16 cellular contexts compared by ENCODE assay signal in the genomic region with DNA sequence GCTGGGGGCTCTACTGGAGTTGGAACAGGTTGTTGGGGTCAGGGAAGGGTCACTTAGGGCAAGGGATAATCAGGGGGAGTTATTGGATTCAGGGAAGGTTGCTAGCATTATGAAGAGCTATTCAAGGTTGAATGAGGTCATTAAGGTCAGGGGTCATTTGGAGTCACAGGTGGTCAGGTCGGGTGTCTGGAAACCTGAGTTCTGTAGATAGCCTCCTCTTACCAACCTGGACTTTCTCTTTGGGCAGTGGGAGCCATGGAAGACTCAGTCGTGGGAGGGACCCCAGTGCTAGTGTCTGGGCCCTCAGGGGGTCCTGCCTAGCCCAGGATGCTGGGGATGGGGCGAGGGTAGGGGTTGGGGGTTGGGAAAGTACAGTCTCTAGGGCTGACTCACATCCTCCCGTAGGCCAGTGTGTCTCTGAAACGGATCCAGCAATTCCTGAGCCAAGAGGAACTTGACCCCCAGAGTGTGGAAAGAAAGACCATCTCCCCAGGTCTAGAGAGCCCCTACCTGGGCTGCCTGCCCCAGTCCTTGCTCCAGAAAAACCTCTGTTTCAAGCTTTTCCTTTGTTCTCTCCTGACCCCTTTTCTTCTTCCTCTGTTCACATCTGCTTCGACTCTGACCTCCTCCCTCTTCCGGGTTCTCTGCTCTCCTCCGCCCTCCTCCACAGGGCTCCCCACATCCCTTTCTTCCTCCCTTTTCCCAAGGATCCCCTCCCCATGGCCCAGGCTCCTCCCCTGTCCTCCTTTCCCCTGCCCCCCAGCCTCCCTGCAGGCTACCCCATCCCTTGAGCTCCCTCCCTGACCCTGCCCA. TPM values are rescaled to one million over a fixed set of nuclear protein-coding genes. Genes with fewer than 3 reads are reported as not detected.
DNase-seq lines count a peak whose midpoint lies in the region; ATAC-seq and TF ChIP-seq lines count a peak whose summit lies in the region.
"Had no signal": no experiment of that assay in that cellular context is flagged by ENCODE, and none has a peak within 500 bp of the region (broad histone marks: within the 10 kb centered on the region; RNA-seq: fewer than 3 reads in every experiment).

No MANE protein-coding gene starts in this region.

- H3K27me3 ChIP-seq in neuronal stem cell (ENCODE audit: control insufficient read depth in 3 of 3, insufficient read depth in 3 of 3, low read depth in 1 of 3, low read length in 3 of 3): peaks cover 0 to 15% (median 0%) of the 10 kb centered on the region in 3 experiments
- H3K27me3 ChIP-seq: cardiac muscle cell, transverse colon had no signal

- no peaks in the 10 kb centered on the region for H3K36me3 ChIP-seq in neuronal stem cell (replicated peaks in 1 of 2; ENCODE audit: control insufficient read depth in 2 of 2, insufficient read depth in 2 of 2, low read length in 2 of 2)
- H3K36me3 ChIP-seq: cardiac muscle cell, transverse colon had no signal

- no peaks in the 10 kb centered on the region for H3K9me3 Mint-ChIP-seq in stimulated activated naive B cell treated with anti-CD40 and anti-IgM and Interleukin-4, amounts not matched to agents 10 μg/mL and 1 μg/mL and 100 μg/mL, for 72 hours
- H3K9me3 Mint-ChIP-seq: activated T-cell treated with anti-CD3 and anti-CD28 coated beads, Interleukin-2, amount 50 U/mL, for 24 hours had no signal

- H3K4ac ChIP-seq in neuronal stem cell (ENCODE audit: low read length): no peak overlapping the region

- no peak for TF ChIP-seq POLR2A in erythroblast (IDR thresholded peaks at IDR 0.05; ENCODE audit: low read length)

- no peak overlapping the region for H3K9ac ChIP-seq in neuronal stem cell (ENCODE audit: low read depth, low read length, poor library complexity)

- no CpG with 5 or more reads among the region's 8 CpGs for WGBS in neuronal stem cell (ENCODE audit: extremely low coverage in 2 of 2, insufficient read length in 2 of 2, insufficient replicate concordance in 1 of 2), 2 donors

- H3K23ac ChIP-seq in neuronal stem cell (ENCODE audit: low read depth, low read length, poor library complexity): peak overlapping the region; percentile 17

- no peak overlapping the region for H3K4me3 ChIP-seq in neuronal stem cell (ENCODE audit: low read length in 2 of 2)
- H3K4me3 ChIP-seq: cardiac muscle cell, transverse colon had no signal

- no peaks in the 10 kb centered on the region for H3K79me1 ChIP-seq in neuronal stem cell (ENCODE audit: low read depth, low read length)

- peak overlapping the region; percentile 77 for H3K14ac ChIP-seq in neuronal stem cell (ENCODE audit: low read length)

- peak; percentile 6 for ATAC-seq in esophagus mucosa
- ATAC-seq in stimulated activated naive B cell treated with anti-CD40 and anti-IgM and Interleukin-4, amounts not matched to agents 10 μg/mL and 1 μg/mL and 100 μg/mL, for 72 hours (replicated peaks): no peak

- no peak overlapping the region for H3K4me2 ChIP-seq in neuronal stem cell (ENCODE audit: insufficient read depth, low read length, poor library complexity, severe bottlenecking)

- no peak overlapping the region for H2BK12ac ChIP-seq in neuronal stem cell (ENCODE audit: low read length)

- no peak overlapping the region for H3K27ac Mint-ChIP-seq in stimulated activated naive B cell treated with anti-CD40 and anti-IgM and Interleukin-4, amounts not matched to agents 10 μg/mL and 1 μg/mL and 100 μg/mL, for 72 hours
- H3K27ac Mint-ChIP-seq: activated T-cell treated with anti-CD3 and anti-CD28 coated beads, Interleukin-2, amount 50 U/mL, for 24 hours had no signal

- no peak overlapping the region for H4K91ac ChIP-seq in neuronal stem cell (ENCODE audit: low read depth, low read length, poor library complexity)

- peak overlapping the region; percentile 68 for H2AFZ ChIP-seq in neuronal stem cell (ENCODE audit: low read length)

- no peak overlapping the region for H3K4me3 Mint-ChIP-seq in stimulated activated naive B cell treated with anti-CD40 and anti-IgM and Interleukin-4, amounts not matched to agents 10 μg/mL and 1 μg/mL and 100 μg/mL, for 72 hours
- H3K4me3 Mint-ChIP-seq: activated T-cell treated with anti-CD3 and anti-CD28 coated beads, Interleukin-2, amount 50 U/mL, for 24 hours had no signal

- H3K27ac ChIP-seq in neuronal stem cell (replicated peaks; ENCODE audit: low read length): no peak overlapping the region
- H3K27ac ChIP-seq: cardiac muscle cell, transverse colon, VCaP had no signal

- H2BK15ac ChIP-seq in neuronal stem cell (ENCODE audit: low read length): peak overlapping the region; percentile 54

- DNase-seq in GM03348 (ENCODE audit: low spot score) (peak; percentile 69), RPMI7951 (ENCODE audit: low read depth) (peak; percentile 53), neuronal stem cell (ENCODE audit: low spot score) (no peak), mucosa of gallbladder (ENCODE audit: low spot score) (no peak), RPMI8226 (no peak), erythroblast (lab: John Stamatoyannopoulos, UW) (no peak)
- DNase-seq in stimulated activated naive B cell treated with anti-CD40 and anti-IgM and Interleukin-4, amounts not matched to agents 10 μg/mL and 1 μg/mL and 100 μg/mL, for 72 hours: no peak
- DNase-seq: activated T-cell treated with anti-CD3 and anti-CD28 coated beads, Interleukin-2, amount 50 U/mL, for 24 hours; DMS153; foreskin melanocyte; KG1; mammary epithelial cell; transverse colon had no signal

- peak overlapping the region; percentile 53 for H2AK5ac ChIP-seq in neuronal stem cell (ENCODE audit: low read depth, low read length)

- H3K4me1 ChIP-seq in neuronal stem cell (ENCODE audit: control insufficient read depth in 2 of 2, insufficient read depth in 1 of 2, low read depth in 1 of 2, low read length in 2 of 2): peaks cover 3 to 10% of the 10 kb centered on the region in 2 donors
- H3K4me1 ChIP-seq: transverse colon had no signal

- H3K36me3 Mint-ChIP-seq in stimulated activated naive B cell treated with anti-CD40 and anti-IgM and Interleukin-4, amounts not matched to agents 10 μg/mL and 1 μg/mL and 100 μg/mL, for 72 hours: no peaks in the 10 kb centered on the region

- no peak overlapping the region for H2BK120ac ChIP-seq in neuronal stem cell (ENCODE audit: low read depth, low read length)

- H3K18ac ChIP-seq in neuronal stem cell (ENCODE audit: low read length): peak overlapping the region; percentile 60

- H4K8ac ChIP-seq in neuronal stem cell (ENCODE audit: low read depth, low read length): no peak overlapping the region

- peaks cover 3 to 6% of the 10 kb centered on the region in 2 donors for H3K27me3 Mint-ChIP-seq in stimulated activated naive B cell treated with anti-CD40 and anti-IgM and Interleukin-4, amounts not matched to agents 10 μg/mL and 1 μg/mL and 100 μg/mL, for 72 hours
- H3K27me3 Mint-ChIP-seq: activated T-cell treated with anti-CD3 and anti-CD28 coated beads, Interleukin-2, amount 50 U/mL, for 24 hours had no signal

- no peaks in the 10 kb centered on the region for H3K4me1 Mint-ChIP-seq in stimulated activated naive B cell treated with anti-CD40 and anti-IgM and Interleukin-4, amounts not matched to agents 10 μg/mL and 1 μg/mL and 100 μg/mL, for 72 hours

- H2BK5ac ChIP-seq in neuronal stem cell (ENCODE audit: low read length): no peak overlapping the region

- H3K9me3 ChIP-seq in neuronal stem cell (replicated peaks in 1 of 2; ENCODE audit: control insufficient read depth in 2 of 2, insufficient read depth in 1 of 2, low read depth in 1 of 2, low read length in 2 of 2): no peaks in the 10 kb centered on the region
- H3K9me3 ChIP-seq: transverse colon had no signal

RNA-seq across cellular contexts. Expression of a gene that starts 33.5 kb away (rescaled TPM):
- total RNA-seq in RPMI7951 (2014; rRNA removed; shearing (Covaris generic)): 23.1 and 28.4 TPM in 2 replicates
- total RNA-seq in esophagus mucosa (17.6 TPM), mucosa of gallbladder (367 TPM)
- polyA plus RNA-seq in neuronal stem cell (2013, experiment 1 of 2): 0.26 TPM
- 0.22 TPM for polyA plus RNA-seq in neuronal stem cell (2013, experiment 2 of 2)
- total RNA-seq: cardiac muscle cell had no signal

RNA-seq across cellular contexts. Expression of a gene that starts 39.5 kb away (rescaled TPM):
- total RNA-seq in RPMI7951 (2014; rRNA removed; shearing (Covaris generic)): 26.0 and 30.0 TPM in 2 replicates
- total RNA-seq in esophagus mucosa: 15.9 TPM
- 45.4 TPM for polyA plus RNA-seq in neuronal stem cell (2013, experiment 1 of 2)
- polyA plus RNA-seq in neuronal stem cell (2013, experiment 2 of 2): 45.9 TPM
- total RNA-seq in mucosa of gallbladder: 40.6 TPM

RNA-seq across cellular contexts. Expression of a gene that starts 51.2 kb away (rescaled TPM):
- 18.4 and 21.7 TPM in 2 replicates for total RNA-seq in RPMI7951 (2014; rRNA removed; shearing (Covaris generic))
- total RNA-seq in esophagus mucosa: 43.6 TPM
- polyA plus RNA-seq in neuronal stem cell (2013, experiment 1 of 2): 430 TPM
- polyA plus RNA-seq in neuronal stem cell (2013, experiment 2 of 2): 437 TPM
- total RNA-seq in mucosa of gallbladder: 117 TPM

Comparison
In these comparisons a context has a peak if more than half of its experiments do, and no peak if none do; other contexts are left out.
1. DNase-seq: peak in GM03348 (single experiment) and RPMI7951 (single experiment); none in neuronal stem cell (single experiment), stimulated activated naive B cell treated with anti-CD40 and anti-IgM and Interleukin-4, amounts not matched to agents 10 μg/mL and 1 μg/mL and 100 μg/mL, for 72 hours (single experiment), mucosa of gallbladder (single experiment), RPMI8226 (single experiment) and erythroblast (0 of 2).
2. RNA of a gene that starts 33.5 kb away (total RNA-seq): 367 TPM in mucosa of gallbladder (single experiment); 23.1 to 28.4 TPM in RPMI7951 and 17.6 TPM in esophagus mucosa (single experiment); every median in the first group is over 10 times any median in the second.